ENCODE assay signal across 12 cellular contexts in genomic region chr5:170289749-170290148, GRCh38. TPM values are rescaled to one million over a fixed set of nuclear protein-coding genes. Genes with fewer than 3 reads are reported as not detected.
DNase-seq lines count a peak whose midpoint lies in the region; ATAC-seq and TF ChIP-seq lines count a peak whose summit lies in the region.
"Had no signal": no experiment of that assay in that cellular context is flagged by ENCODE, and none has a peak within 500 bp of the region (broad histone marks: within the 10 kb centered on the region; RNA-seq: fewer than 3 reads in every experiment).

No MANE protein-coding gene starts in this region.

- POLR2A ChIA-PET in CD8-positive, alpha-beta memory T cell (lab: Charles Lee) = interaction anchor here (0.7 to 16.5 kb wide), 5 partner anchors 11 to 59 kb away, joined by 3 to 290 read pairs (median 4); no protein-coding TSS in a partner anchor

- intact Hi-C loops in gastrocnemius medialis (cut with DNase I; ENCODE audit: low total_unique reads) = no loop called here

- CTCF ChIA-PET in CD8-positive, alpha-beta memory T cell (lab: Charles Lee) = interaction anchor here (0.7 to 22.4 kb wide), 6 partner anchors 10 to 49 kb away, joined by 3 to 292 read pairs (median 24); no protein-coding TSS in a partner anchor

- H3K27ac Mint-ChIP-seq in CD8-positive, alpha-beta memory T cell = peak overlapping the region; percentile 93 to 99 (median 97)
- peak overlapping the region; percentile 88 to 95 for H3K27ac Mint-ChIP-seq in effector memory CD8-positive, alpha-beta T cell

- no peaks in the 10 kb centered on the region for H3K27me3 Mint-ChIP-seq in CD8-positive, alpha-beta memory T cell
- H3K27me3 Mint-ChIP-seq in effector memory CD8-positive, alpha-beta T cell = no peaks in the 10 kb centered on the region

- H3K36me3 ChIP-seq in CD8-positive, alpha-beta memory T cell (ENCODE audit: insufficient read depth, low read length) = peaks cover 80% of the 10 kb centered on the region
- no peaks in the 10 kb centered on the region for H3K36me3 ChIP-seq in Peyer's patch
- no peaks in the 10 kb centered on the region for H3K36me3 ChIP-seq in gastrocnemius medialis
- H3K36me3 ChIP-seq in H7 (replicated peaks; ENCODE audit: control insufficient read depth, insufficient read depth, low read length) = no peaks in the 10 kb centered on the region
- H3K36me3 ChIP-seq: SJSA1 had no signal

- peaks cover 95 to 100% (median 100%) of the 10 kb centered on the region in 3 donors for H3K4me1 Mint-ChIP-seq in CD8-positive, alpha-beta memory T cell
- H3K4me1 Mint-ChIP-seq in effector memory CD8-positive, alpha-beta T cell (ENCODE audit: low read depth in 2 of 2) = peaks cover 89 to 99% of the 10 kb centered on the region in 2 donors

- no peak for DNase-seq in CD8-positive, alpha-beta memory T cell
- DNase-seq in Peyer's patch = no peak
- no peak for DNase-seq in effector memory CD8-positive, alpha-beta T cell
- DNase-seq in gastrocnemius medialis = peak in 1 of 2 donors; percentile 66
- no peak for DNase-seq in H7
- DNase-seq in foreskin melanocyte = no peak
- DNase-seq: NCI-H1694 treated with DMSO at 0.1 percent for 48 hours, NCI-H82 had no signal

- ATAC-seq in effector memory CD8-positive, alpha-beta T cell (replicated peaks) = no peak
- ATAC-seq in gastrocnemius medialis = peak; percentile 65 to 69
- ATAC-seq in HG02763 (IDR thresholded peaks at IDR 0.05; ENCODE audit: unreplicated experiment) = no peak

- H3K4me3 Mint-ChIP-seq in CD8-positive, alpha-beta memory T cell = peak overlapping the region; percentile 79 to 100 (median 99)
- H3K4me3 Mint-ChIP-seq in effector memory CD8-positive, alpha-beta T cell = peak overlapping the region; percentile 100

- H3K9me3 Mint-ChIP-seq in CD8-positive, alpha-beta memory T cell = no peaks in the 10 kb centered on the region
- H3K9me3 Mint-ChIP-seq in effector memory CD8-positive, alpha-beta T cell = no peaks in the 10 kb centered on the region

- peaks cover 41 to 97% (median 61%) of the 10 kb centered on the region in 3 donors for H3K36me3 Mint-ChIP-seq in CD8-positive, alpha-beta memory T cell
- H3K36me3 Mint-ChIP-seq in effector memory CD8-positive, alpha-beta T cell (ENCODE audit: insufficient read depth) = peaks cover 96% of the 10 kb centered on the region

- peaks cover 94% of the 10 kb centered on the region for H3K4me1 ChIP-seq in CD8-positive, alpha-beta memory T cell (ENCODE audit: insufficient read depth, low read length)
- H3K4me1 ChIP-seq in Peyer's patch = peaks cover 0 to 12% (median 4%) of the 10 kb centered on the region in 4 donors
- no peaks in the 10 kb centered on the region for H3K4me1 ChIP-seq in gastrocnemius medialis
- H3K4me1 ChIP-seq: SJSA1 had no signal

- H3K27me3 ChIP-seq in CD8-positive, alpha-beta memory T cell (ENCODE audit: insufficient read depth, low read length, poor library complexity, severe bottlenecking) = no peaks in the 10 kb centered on the region
- H3K27me3 ChIP-seq in Peyer's patch (no peaks in the 10 kb centered on the region), gastrocnemius medialis (no peaks in the 10 kb centered on the region), H7 (ENCODE audit: control insufficient read depth, insufficient read depth, low read length) (no peaks in the 10 kb centered on the region)

- H3K9me3 ChIP-seq in CD8-positive, alpha-beta memory T cell (ENCODE audit: low read length) = no peaks in the 10 kb centered on the region
- H3K9me3 ChIP-seq in Peyer's patch (no peaks in the 10 kb centered on the region), gastrocnemius medialis (no peaks in the 10 kb centered on the region)
- H3K9me3 ChIP-seq: SJSA1 had no signal

- TF ChIP-seq POLR2A in Peyer's patch (IDR thresholded peaks at IDR 0.05) (no peak), gastrocnemius medialis (IDR thresholded peaks at IDR 0.05) (peak in 1 of 2 donors; percentile 19)

- in situ Hi-C loops in gastrocnemius medialis (cut with MboI; ENCODE audit: low sequenced_read_pairs in 4 of 4) = no loop called here

- no peak overlapping the region for H3K4me3 ChIP-seq in CD8-positive, alpha-beta memory T cell (ENCODE audit: low read length)
- no peak overlapping the region for H3K4me3 ChIP-seq in Peyer's patch
- H3K4me3 ChIP-seq in gastrocnemius medialis = no peak overlapping the region
- no peak overlapping the region for H3K4me3 ChIP-seq in H7 (ENCODE audit: insufficient read depth, low read depth, low read length)
- H3K4me3 ChIP-seq: SJSA1 had no signal

- TF ChIP-seq CTCF in Peyer's patch (IDR thresholded peaks at IDR 0.05) = no peak
- no peak for TF ChIP-seq CTCF in gastrocnemius medialis (IDR thresholded peaks at IDR 0.05 in 4 of 5, conservative IDR thresholded peaks at IDR 0.05 in 1 of 5)

- peak overlapping the region; percentile 39 for H3K27ac ChIP-seq in CD8-positive, alpha-beta memory T cell (ENCODE audit: low read depth, low read length)
- H3K27ac ChIP-seq in Peyer's patch (peak overlapping the region in 3 of 4 donors; percentile 18 to 70 (median 41)), gastrocnemius medialis (peak overlapping the region; percentile 30 to 68 (median 52))
- H3K27ac ChIP-seq: SJSA1 had no signal

RNA-seq across cellular contexts. Expression of gene LCP2, which starts 7.8 kb away (rescaled TPM):
- total RNA-seq in CD8-positive, alpha-beta memory T cell = 100 to 1,000 TPM; 219 to 224 TPM
- polyA plus RNA-seq in CD8-positive, alpha-beta memory T cell = 288 TPM
- total RNA-seq in Peyer's patch = 100 to 1,000 TPM in 1 of 4 donors, 10 to 100 TPM in 3; 27.1 to 139 (median 33.9) TPM
- total RNA-seq in gastrocnemius medialis = 1 to 10 TPM; 1.9 to 3.2 (median 2.3) TPM
- total RNA-seq in H7 (2014; rRNA removed; shearing (Covaris generic)) = 0.21 and 0.63 TPM in 2 replicates
- total RNA-seq: pulmonary artery endothelial cell had no signal

RNA-seq across cellular contexts. Expression of gene C5orf58, which starts 57.0 kb away (rescaled TPM):
- not detected for total RNA-seq in CD8-positive, alpha-beta memory T cell
- polyA plus RNA-seq in CD8-positive, alpha-beta memory T cell = 0.99 TPM
- total RNA-seq in Peyer's patch = not detected
- total RNA-seq in gastrocnemius medialis = not detected
- total RNA-seq in H7 (2014; rRNA removed; shearing (Covaris generic)) = 4.3 and 4.9 TPM in 2 replicates
- total RNA-seq: dermis microvascular lymphatic vessel endothelial cell, pulmonary artery endothelial cell, SJSA1 had no signal

Comparison
In these comparisons a context has a peak if more than half of its experiments do, and no peak if none do; other contexts are left out.
1. ATAC-seq: peak in gastrocnemius medialis (2 of 2); none in effector memory CD8-positive, alpha-beta T cell (single experiment) and HG02763 (single experiment).
2. RNA of gene LCP2, which starts 7.8 kb away (total RNA-seq): 219 to 224 TPM in CD8-positive, alpha-beta memory T cell and 27.1 to 139 TPM in Peyer's patch; 1.9 to 3.2 TPM in gastrocnemius medialis and 0.21 to 0.63 TPM in H7; every median in the first group is over 4 times any median in the second.
3. Peak in every context shown above with its lines, with median percentiles within 50 percentile points of each other: H3K27ac ChIP-seq.